ENCODE assay signal across 22 cellular contexts in the genomic region with DNA sequence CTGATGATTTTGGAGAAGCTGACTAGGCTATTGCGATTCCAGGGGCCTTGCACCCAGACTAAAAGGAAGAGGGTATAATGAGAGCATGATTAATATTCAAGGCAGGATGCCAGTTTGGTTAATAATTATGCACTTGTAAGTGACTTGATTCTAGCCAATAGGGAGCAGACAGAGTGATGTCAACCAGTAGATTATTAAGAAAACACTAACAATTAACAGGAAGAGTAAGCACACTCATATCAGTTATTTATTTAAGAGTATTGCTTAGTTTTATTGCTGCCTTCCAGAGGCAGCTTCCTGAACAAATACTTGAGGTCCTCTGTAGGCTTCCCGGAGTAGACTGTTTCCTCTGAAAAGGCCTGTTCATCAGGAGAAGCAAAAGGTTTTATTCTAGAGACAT.
"Had no signal": no experiment of that assay in that cellular context is flagged by ENCODE, and none has a peak within 500 bp of the region (broad histone marks: within the 10 kb centered on the region; RNA-seq: fewer than 3 reads in every experiment).

No MANE protein-coding gene starts in this region.

- H3K4me3 ChIP-seq: SK-N-MC had no signal

- H3K4me1 Mint-ChIP-seq: activated CD4-positive, alpha-beta memory T cell treated with anti-CD3 and anti-CD28 coated beads, Interleukin-2, amount 10 ng/mL, durations not matched to agents 7 days and 5 days; activated CD4-positive, alpha-beta T cell treated with anti-CD3 and anti-CD28 coated beads, Interleukin-2, amount 10 ng/mL, durations not matched to agents 7 days and 5 days; activated naive CD4-positive, alpha-beta T cell treated with anti-CD3 and anti-CD28 coated beads, Interleukin-2, amount 10 ng/mL, durations not matched to agents 7 days and 5 days had no signal

- DNase-seq: activated CD4-positive, alpha-beta memory T cell treated with anti-CD3 and anti-CD28 coated beads, Interleukin-2, amount 10 ng/mL, durations not matched to agents 7 days and 5 days; activated CD4-positive, alpha-beta T cell treated with anti-CD3 and anti-CD28 coated beads, Interleukin-2, amount 10 ng/mL, durations not matched to agents 7 days and 5 days; activated CD4-positive, CD25-positive, alpha-beta regulatory T cell; activated gamma-delta T cell treated with Interleukin-2 at 50 U/mL for 16 hours; activated naive CD4-positive, alpha-beta T cell treated with anti-CD3 and anti-CD28 coated beads, Interleukin-2, amount 10 ng/mL, durations not matched to agents 7 days and 5 days; activated naive CD8-positive, alpha-beta T cell treated with anti-CD3 and anti-CD28 coated beads for 36 hours; activated T-cell treated with anti-CD3 and anti-CD28 coated beads for 4 hours; activated T-cell treated with anti-CD3 and anti-CD28 coated beads, Interleukin-2, amount 50 U/mL, for 48 hours; NCI-H1048; NCI-H1930; NCI-H2171 treated with DMSO at 0.1 percent for 48 hours; NCI-H226; NCI-H526; NCI-H82; RPMI8226; T-cell; T-helper 2 cell; T1000 had no signal

- H3K27me3 Mint-ChIP-seq: activated CD4-positive, alpha-beta memory T cell treated with anti-CD3 and anti-CD28 coated beads, Interleukin-2, amount 10 ng/mL, durations not matched to agents 7 days and 5 days; activated CD4-positive, alpha-beta T cell treated with anti-CD3 and anti-CD28 coated beads, Interleukin-2, amount 10 ng/mL, durations not matched to agents 7 days and 5 days; activated naive CD4-positive, alpha-beta T cell treated with anti-CD3 and anti-CD28 coated beads, Interleukin-2, amount 10 ng/mL, durations not matched to agents 7 days and 5 days; activated naive CD8-positive, alpha-beta T cell treated with anti-CD3 and anti-CD28 coated beads for 36 hours; T-cell had no signal

- ATAC-seq: Panc1, Right ventricle myocardium inferior, T-cell had no signal

- H3K27ac Mint-ChIP-seq: activated CD4-positive, alpha-beta memory T cell treated with anti-CD3 and anti-CD28 coated beads, Interleukin-2, amount 10 ng/mL, durations not matched to agents 7 days and 5 days; activated CD4-positive, alpha-beta T cell treated with anti-CD3 and anti-CD28 coated beads, Interleukin-2, amount 10 ng/mL, durations not matched to agents 7 days and 5 days; activated naive CD4-positive, alpha-beta T cell treated with anti-CD3 and anti-CD28 coated beads, Interleukin-2, amount 10 ng/mL, durations not matched to agents 7 days and 5 days; activated naive CD8-positive, alpha-beta T cell treated with anti-CD3 and anti-CD28 coated beads for 36 hours; activated T-helper 2 cell treated with anti-CD3 and anti-CD28 coated beads, Interferon-gamma antibody, Interleukin-2, Interleukin-4, amounts not matched to agents 10 μg/mL and 5 μg/mL and 100 μg/mL, durations not matched to agents 14 hours and 24 hours and 36 hours; T-cell had no signal

- H3K36me3 Mint-ChIP-seq: T-cell had no signal

- H3K27ac ChIP-seq: SK-N-MC had no signal

- H3K4me3 Mint-ChIP-seq: activated CD4-positive, alpha-beta memory T cell treated with anti-CD3 and anti-CD28 coated beads, Interleukin-2, amount 10 ng/mL, durations not matched to agents 7 days and 5 days; activated CD4-positive, alpha-beta T cell treated with anti-CD3 and anti-CD28 coated beads, Interleukin-2, amount 10 ng/mL, durations not matched to agents 7 days and 5 days; activated naive CD4-positive, alpha-beta T cell treated with anti-CD3 and anti-CD28 coated beads, Interleukin-2, amount 10 ng/mL, durations not matched to agents 7 days and 5 days; activated naive CD8-positive, alpha-beta T cell treated with anti-CD3 and anti-CD28 coated beads for 36 hours; T-cell had no signal
